Comparison of ENCODE assay signal across 8 cellular contexts in genomic region chr7:100874300-100874576, GRCh38. TPM values are rescaled to one million over a fixed set of nuclear protein-coding genes. Genes with fewer than 3 reads are reported as not detected.
DNase-seq lines count a peak whose midpoint lies in the region; ATAC-seq, FAIRE-seq and TF ChIP-seq lines count a peak whose summit lies in the region.

No MANE protein-coding gene starts in this region.

- peak overlapping the region; percentile 99 for H3K4me3 Mint-ChIP-seq in chondrocyte (ENCODE audit: unreplicated experiment)

- H3K9me3 ChIP-seq in A549 (no peaks in the 10 kb centered on the region), mucosa of rectum (ENCODE audit: control insufficient read depth in 2 of 2, low read length in 2 of 2) (no peaks in the 10 kb centered on the region)

- no peaks in the 10 kb centered on the region for H3K27me3 Mint-ChIP-seq in chondrocyte (ENCODE audit: low read depth)

- 48% methylated on average over 8 of the region's 8 CpGs for WGBS in A549 (ENCODE audit: missing lambda C conversion rate)

- ATAC-seq in A549 (peak; percentile 4 to 13; a peak in 3 of 6 replicates), GM19023 (IDR thresholded peaks at IDR 0.05; ENCODE audit: unreplicated experiment) (no peak)

- DNase-seq in A549 (ENCODE audit: low read depth in 1 of 2, low spot score in 1 of 2) (no peak), chondrocyte (ENCODE audit: low spot score) (no peak), GM19240 (ENCODE audit: insufficient read length, low spot score) (no peak), A172 (ENCODE audit: low spot score) (no peak), NCI-H774 (lab: John Stamatoyannopoulos, UW) (no peak)

- peaks cover 42% of the 10 kb centered on the region for H3K79me2 ChIP-seq in KMS-11 (ENCODE audit: insufficient read depth, low read depth)

- POLR2A ChIA-PET in A549 (lab: Yijun Ruan, JAX) = no interaction called here

- FAIRE-seq in A549 (lab: Jason Lieb, UNC) = no peak

- H3K4me2 ChIP-seq in A549 = peak overlapping the region; percentile 80
- peak overlapping the region; percentile 75 for H3K4me2 ChIP-seq in KMS-11

- TF ChIP-seq POLR2A in A549 (IDR thresholded peaks at IDR 0.05; ENCODE audit: low read length) = no peak

- H4K20me1 ChIP-seq in KMS-11 (ENCODE audit: insufficient read depth) = no peaks in the 10 kb centered on the region; the same call in 1 of the 2 replicates

- H3K9ac ChIP-seq in KMS-11 (peak overlapping the region; percentile 90; the same call in 1 of the 2 replicates), mucosa of rectum (ENCODE audit: low read depth in 1 of 2, low read length in 2 of 2) (peak overlapping the region; percentile 91 to 97)

- H3K4me1 Mint-ChIP-seq in chondrocyte (ENCODE audit: low read depth) = peaks cover 68% of the 10 kb centered on the region

- H3K36me3 Mint-ChIP-seq in chondrocyte (ENCODE audit: low read depth) = peaks cover 30% of the 10 kb centered on the region

- H3K4me3 ChIP-seq in A549 = peak overlapping the region; percentile 98
- H3K4me3 ChIP-seq in KMS-11 (IDR thresholded peaks at IDR 0.05; ENCODE audit: insufficient read depth, low read depth, low read length) = no peak overlapping the region
- H3K4me3 ChIP-seq in mucosa of rectum (ENCODE audit: low read length in 2 of 2) = peak overlapping the region; percentile 94 to 96

- TF ChIP-seq RAD21 in A549 (conservative IDR thresholded peaks at IDR 0.05 in 1 of 2, IDR thresholded peaks at IDR 0.05 in 1 of 2) = no peak

- H3K9me3 Mint-ChIP-seq in chondrocyte (ENCODE audit: low read depth) = no peaks in the 10 kb centered on the region

- H3K27me3 ChIP-seq in KMS-11 (ENCODE audit: insufficient read depth, low read depth) (no peaks in the 10 kb centered on the region), mucosa of rectum (ENCODE audit: control insufficient read depth in 2 of 2, insufficient read depth in 2 of 2, low read length in 2 of 2) (no peaks in the 10 kb centered on the region)

- H3K36me3 ChIP-seq in KMS-11 (ENCODE audit: insufficient read depth) = no peaks in the 10 kb centered on the region; the same call in 1 of the 2 replicates
- peaks cover 20 to 24% of the 10 kb centered on the region in 2 donors for H3K36me3 ChIP-seq in mucosa of rectum (ENCODE audit: control insufficient read depth in 2 of 2, insufficient read depth in 2 of 2, low read length in 2 of 2)

- H3K4me1 ChIP-seq in A549 (peaks cover 9% of the 10 kb centered on the region), KMS-11 (ENCODE audit: low read depth, poor library complexity, severe bottlenecking) (peaks cover 21% of the 10 kb centered on the region), mucosa of rectum (ENCODE audit: control insufficient read depth in 2 of 2, insufficient read depth in 2 of 2, low read length in 2 of 2) (peaks cover 17 to 24% of the 10 kb centered on the region in 2 donors)

- H2AFZ ChIP-seq in KMS-11 (ENCODE audit: low read depth) = peak overlapping the region; percentile 92

- TF ChIP-seq EP300 in A549 (IDR thresholded peaks at IDR 0.05) = no peak

- CTCF ChIA-PET in A549 (lab: Yijun Ruan, JAX) = interaction anchor here (1.1 to 2.6 kb wide), 2 partner anchors 22 to 155 kb away, joined by 4 to 13 read pairs; partner anchors contain the start of gene SLC12A9

- TF ChIP-seq CTCF in A549 (IDR thresholded peaks at IDR 0.05) (no peak), KMS-11 (conservative IDR thresholded peaks at IDR 0.05; ENCODE audit: low read depth, low read length) (no peak), chondrocyte (IDR thresholded peaks at IDR 0.05) (no peak)

- H3K27ac Mint-ChIP-seq in chondrocyte (ENCODE audit: unreplicated experiment) = peak overlapping the region; percentile 98

- peak overlapping the region; percentile 95 to 96 for H3K27ac ChIP-seq in A549
- peak overlapping the region; percentile 83; the same call in 1 of the 2 replicates for H3K27ac ChIP-seq in KMS-11
- peak overlapping the region; percentile 96 to 97 for H3K27ac ChIP-seq in mucosa of rectum (ENCODE audit: low read depth in 2 of 2, low read length in 2 of 2)

TF ChIP-seq in A549, 52 proteins besides CTCF, POLR2A, EP300 and RAD21:
- no peak for TF ChIP-seq NR3C1 (IDR thresholded peaks at IDR 0.05)
- no peak for TF ChIP-seq CHD4 (IDR thresholded peaks at IDR 0.05; ENCODE audit: borderline replicate concordance)
- no peak for TF ChIP-seq NFE2L2 (conservative IDR thresholded peaks at IDR 0.05; ENCODE audit: low read length)
- 0 out of 2 replicates have a peak, but pooled peaks have one; percentile 29 for TF ChIP-seq KDM5A (IDR thresholded peaks at IDR 0.05)
- TF ChIP-seq ZC3H11A (IDR thresholded peaks at IDR 0.05) = no peak

RNA-seq across cellular contexts. Expression of gene SRRT, which starts 0.7 kb away (rescaled TPM):
- polyA plus RNA-seq in A549 (2011; rRNA removed) (49.9 and 52.2 TPM in 2 replicates), A549 (2017; fragmentation: RNase III; extraction: RNeasy Plus Mini Kit Qiagen cat#74134 plus additional on column Dnase treatment) (153 to 194 TPM (median 182 TPM) in 3 replicates)
- polyA plus RNA-seq in A549 (2012; cell fraction: cytosol; rRNA removed) = 87.7 and 96.2 TPM in 2 replicates
- polyA plus RNA-seq in A549 (2012; cell fraction: nucleus; rRNA removed) = 252 and 279 TPM in 2 replicates
- polyA minus RNA-seq in A549 (2011; rRNA and poly(A)+ RNA removed) = 58.3 and 64.1 TPM in 2 replicates
- total RNA-seq in chondrocyte = 104 to 138 TPM (median 105 TPM) in 3 replicates
- total RNA-seq in A172 (2014; rRNA removed; shearing (Covaris generic)) = 78.3 and 86.7 TPM in 2 replicates

RNA-seq across cellular contexts. Expression of gene TRIP6, which starts 7.1 kb away (rescaled TPM):
- 14.8 and 18.0 TPM in 2 replicates for polyA plus RNA-seq in A549 (2011; rRNA removed)
- polyA plus RNA-seq in A549 (2012; cell fraction: cytosol; rRNA removed) = 40.0 and 46.3 TPM in 2 replicates
- 46.1 and 58.6 TPM in 2 replicates for polyA plus RNA-seq in A549 (2012; cell fraction: nucleus; rRNA removed)
- polyA plus RNA-seq in A549 (2017; fragmentation: RNase III; extraction: RNeasy Plus Mini Kit Qiagen cat#74134 plus additional on column Dnase treatment) = 38.2 to 38.5 TPM (median 38.3 TPM) in 3 replicates
- 11.3 and 11.6 TPM in 2 replicates for polyA minus RNA-seq in A549 (2011; rRNA and poly(A)+ RNA removed)
- 91.6 to 104 TPM (median 98.4 TPM) in 3 replicates for total RNA-seq in chondrocyte
- total RNA-seq in A172 (2014; rRNA removed; shearing (Covaris generic)) = 157 and 180 TPM in 2 replicates

RNA-seq across cellular contexts. Expression of gene UFSP1, which starts 15.3 kb away (rescaled TPM):
- 1.1 and 1.9 TPM in 2 replicates for polyA plus RNA-seq in A549 (2011; rRNA removed)
- polyA plus RNA-seq in A549 (2012; cell fraction: cytosol; rRNA removed) = 4.1 and 5.9 TPM in 2 replicates
- 4.9 and 7.9 TPM in 2 replicates for polyA plus RNA-seq in A549 (2012; cell fraction: nucleus; rRNA removed)
- 6.1 to 7.1 TPM (median 6.9 TPM) in 3 replicates for polyA plus RNA-seq in A549 (2017; fragmentation: RNase III; extraction: RNeasy Plus Mini Kit Qiagen cat#74134 plus additional on column Dnase treatment)
- polyA minus RNA-seq in A549 (2011; rRNA and poly(A)+ RNA removed) = 3.3 and 4.2 TPM in 2 replicates
- 4.1 to 5.0 TPM (median 4.3 TPM) in 3 replicates for total RNA-seq in chondrocyte
- total RNA-seq in A172 (2014; rRNA removed; shearing (Covaris generic)) = 1.8 and 3.3 TPM in 2 replicates

RNA-seq across cellular contexts. Expression of gene ACHE, which starts 21.4 kb away (rescaled TPM):
- polyA plus RNA-seq in A549 (2011; rRNA removed) (0.17 and 0.26 TPM in 2 replicates), A549 (2017; fragmentation: RNase III; extraction: RNeasy Plus Mini Kit Qiagen cat#74134 plus additional on column Dnase treatment) (0.62 to 0.92 TPM (median 0.69 TPM) in 3 replicates)
- polyA plus RNA-seq in A549 (2012; cell fraction: cytosol; rRNA removed) = 1.2 and 1.4 TPM in 2 replicates
- 9.1 and 11.7 TPM in 2 replicates for polyA plus RNA-seq in A549 (2012; cell fraction: nucleus; rRNA removed)
- polyA minus RNA-seq in A549 (2011; rRNA and poly(A)+ RNA removed) = 0.44 and 0.91 TPM in 2 replicates
- 1.4 to 2.9 TPM (median 2.6 TPM) in 3 replicates for total RNA-seq in chondrocyte
- 1.5 and 2.8 TPM in 2 replicates for total RNA-seq in A172 (2014; rRNA removed; shearing (Covaris generic))

RNA-seq across cellular contexts. Expression of gene SLC12A9, which starts 21.7 kb away (rescaled TPM):
- polyA plus RNA-seq in A549 (2011; rRNA removed) (6.2 and 7.0 TPM in 2 replicates), A549 (2017; fragmentation: RNase III; extraction: RNeasy Plus Mini Kit Qiagen cat#74134 plus additional on column Dnase treatment) (12.1 to 14.3 TPM (median 13.4 TPM) in 3 replicates)
- polyA plus RNA-seq in A549 (2012; cell fraction: cytosol; rRNA removed) = 12.3 and 17.1 TPM in 2 replicates
- polyA plus RNA-seq in A549 (2012; cell fraction: nucleus; rRNA removed) = 68.4 and 69.7 TPM in 2 replicates
- polyA minus RNA-seq in A549 (2011; rRNA and poly(A)+ RNA removed) = 11.3 and 17.6 TPM in 2 replicates
- 23.5 to 26.6 TPM (median 26.0 TPM) in 3 replicates for total RNA-seq in chondrocyte
- total RNA-seq in A172 (2014; rRNA removed; shearing (Covaris generic)) = 9.6 and 12.4 TPM in 2 replicates
